ENCODE assay signal across 11 cellular contexts in the genomic region with DNA sequence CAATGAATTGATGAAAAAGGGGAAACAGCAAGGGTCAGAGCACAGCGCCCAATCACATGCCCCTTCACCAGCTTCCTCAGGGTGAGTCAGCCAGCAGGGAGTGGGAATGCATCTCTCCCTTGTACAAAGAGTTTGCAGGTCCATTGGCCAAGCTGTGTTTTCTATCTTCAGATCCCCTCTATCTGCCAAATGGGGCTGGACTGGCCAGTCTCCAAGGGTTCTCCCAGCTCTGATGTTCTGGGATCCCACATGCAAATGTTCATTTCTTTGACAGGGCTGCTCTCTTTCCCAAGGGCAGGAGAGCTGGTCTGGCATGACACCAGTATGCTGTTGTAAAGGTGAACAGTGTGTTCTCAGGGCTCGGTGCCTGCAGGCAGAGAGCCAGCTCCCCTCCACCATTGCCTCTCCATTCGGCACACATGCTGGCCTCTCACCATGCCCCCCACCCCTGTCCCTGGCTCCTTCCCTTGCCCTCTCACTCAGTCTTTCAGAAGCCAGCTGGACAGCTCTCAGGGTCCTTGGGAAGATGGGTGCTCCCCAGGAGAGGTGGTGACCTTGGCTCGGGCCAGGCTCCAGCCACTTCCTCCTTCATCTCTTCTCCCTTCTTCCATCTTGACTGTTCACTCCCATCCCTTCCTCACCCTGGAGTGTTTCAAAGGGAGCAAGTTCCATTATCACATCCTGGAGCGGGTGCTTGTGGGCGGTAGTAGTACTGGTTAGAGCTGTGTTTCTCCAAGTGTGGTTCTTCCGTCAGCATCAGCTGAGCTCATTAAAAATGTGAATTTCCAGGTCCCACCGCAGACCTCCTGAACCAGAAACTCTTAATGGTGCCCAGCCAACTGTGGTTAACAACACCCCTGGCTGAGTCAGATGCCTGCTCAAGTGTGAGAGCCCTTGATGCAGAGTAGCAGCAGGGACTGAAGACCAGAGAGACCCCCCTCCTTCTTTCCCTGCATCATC. TPM values are rescaled to one million over a fixed set of nuclear protein-coding genes. Genes with fewer than 3 reads are reported as not detected.
A peak's percentile ranks its signal among the peaks of the same experiment; 100 is the strongest.
DNase-seq lines count a peak whose midpoint lies in the region; ATAC-seq and TF ChIP-seq lines count a peak whose summit lies in the region.
"Had no signal": no experiment of that assay in that cellular context is flagged by ENCODE, and none has a peak within 500 bp of the region (broad histone marks: within the 10 kb centered on the region; RNA-seq: fewer than 3 reads in every experiment).

No MANE protein-coding gene starts in this region.

- H3K4me3 Mint-ChIP-seq in MCF 10A (ENCODE audit: unreplicated experiment) (no peak overlapping the region), memory B cell (no peak overlapping the region)

- H3K36me3 Mint-ChIP-seq in MCF 10A (ENCODE audit: insufficient read depth, unreplicated experiment) (no peaks in the 10 kb centered on the region), memory B cell (no peaks in the 10 kb centered on the region)

- 55 to 71% methylated on average over 8 of the region's 8 CpGs for WGBS in aorta, 2 donors

- CTCF ChIA-PET in MCF 10A (lab: Yijun Ruan, JAX): interaction anchor here (1.0 to 2.1 kb wide), 3 partner anchors 20 to 73 kb away, joined by 3 to 8 read pairs (median 8); no protein-coding TSS in a partner anchor

- H3K36me3 ChIP-seq in aorta (ENCODE audit: control insufficient read depth in 1 of 2, insufficient read depth in 2 of 2, low read length in 1 of 2): no peaks in the 10 kb centered on the region

- H3K27me3 ChIP-seq in aorta (ENCODE audit: control insufficient read depth in 1 of 2, insufficient read depth in 2 of 2, low read length in 1 of 2): no peaks in the 10 kb centered on the region

- peaks cover 34% of the 10 kb centered on the region for H3K4me1 Mint-ChIP-seq in MCF 10A (ENCODE audit: insufficient read depth, unreplicated experiment)
- H3K4me1 Mint-ChIP-seq in memory B cell: peaks cover 21% of the 10 kb centered on the region

- POLR2A ChIA-PET in MCF 10A (lab: Yijun Ruan, JAX): interaction anchor here (0.7 to 1.2 kb wide), 7 partner anchors 23 to 66 kb away, joined by 3 to 5 read pairs (median 3); a partner anchor contains a TSS

- H3K27ac Mint-ChIP-seq in MCF 10A (ENCODE audit: low read depth, unreplicated experiment): peak overlapping the region; percentile 37
- H3K27ac Mint-ChIP-seq in memory B cell: no peak overlapping the region

- H3K4me3 ChIP-seq in aorta (ENCODE audit: low read length in 2 of 2): no peak overlapping the region

- intact Hi-C loops in MCF 10A (cut with micrococcal nuclease) (no loop called here), aorta (cut with DNase I) (no loop called here)

- H3K9me3 ChIP-seq in aorta (ENCODE audit: control insufficient read depth, low read length): no peaks in the 10 kb centered on the region

- TF ChIP-seq CTCF in MCF 10A (IDR thresholded peaks at IDR 0.05; ENCODE audit: unreplicated experiment): no peak

- no TSS peak for BruUV-seq in MCF 10A (replicated peaks; lab: Mats Ljungman, UMichigan)

- peak; percentile 78 for ATAC-seq in memory B cell (ENCODE audit: low read depth)
- peak; percentile 58 for ATAC-seq in aorta (ENCODE audit: low FRiP score)

- H3K9me3 Mint-ChIP-seq in MCF 10A (ENCODE audit: unreplicated experiment): peaks cover 6% of the 10 kb centered on the region
- no peaks in the 10 kb centered on the region for H3K9me3 Mint-ChIP-seq in memory B cell

- H3K4me1 ChIP-seq in aorta (ENCODE audit: control insufficient read depth in 1 of 2, insufficient read depth in 2 of 2, low read length in 2 of 2): no peaks in the 10 kb centered on the region

- peak; percentile 9 for DNase-seq in NCI-H2029 (lab: John Stamatoyannopoulos, UW)
- no peak for DNase-seq in NCI-H2029 treated with DMSO at 0.1 percent for 48 hours (lab: John Stamatoyannopoulos, UW)
- DNase-seq in MCF 10A (ENCODE audit: unreplicated experiment): peak; percentile 78
- no peak for DNase-seq in memory B cell (ENCODE audit: low spot score in 2 of 2)
- DNase-seq in aorta: peak; percentile 62 to 67
- no peak for DNase-seq in hepatic stellate cell (ENCODE audit: low spot score)
- no peak for DNase-seq in central memory CD4-positive, alpha-beta T cell
- no peak for DNase-seq in DMS153 (lab: John Stamatoyannopoulos, UW)
- DNase-seq: T-helper 1 cell had no signal

- H3K27me3 Mint-ChIP-seq in MCF 10A (ENCODE audit: insufficient read depth, unreplicated experiment) (no peaks in the 10 kb centered on the region), memory B cell (peaks cover 24% of the 10 kb centered on the region)

- no peak overlapping the region for H3K27ac ChIP-seq in aorta (ENCODE audit: low read depth in 1 of 2, low read length in 2 of 2)

RNA-seq across cellular contexts. Expression of a gene that starts 24.7 kb away (rescaled TPM):
- total RNA-seq in MCF 10A (2022) (not detected in 2 replicates), aorta (under 1 TPM; 0.19 to 0.33 TPM)
- under 1 TPM in 1 of 2 donors, not detected in 1; 0.72 TPM for polyA plus RNA-seq in aorta
- total RNA-seq: A172 had no signal
- polyA plus RNA-seq: keratinocyte had no signal

RNA-seq across cellular contexts. Expression of a gene that starts 57.9 kb away (rescaled TPM):
- 9.2 and 13.6 TPM in 2 replicates for total RNA-seq in MCF 10A (2022)
- total RNA-seq in aorta: 1 to 10 TPM; 3.6 to 7.0 TPM
- polyA plus RNA-seq in aorta: 1 to 10 TPM; 2.9 to 3.1 TPM

Comparison
In these comparisons a context has a peak if more than half of its experiments do, and no peak if none do; other contexts are left out.
1. DNase-seq: peak in NCI-H2029 (single experiment), MCF 10A (single experiment) and aorta (2 of 2); none in NCI-H2029 treated with DMSO at 0.1 percent for 48 hours (single experiment), memory B cell (0 of 2), hepatic stellate cell (single experiment), central memory CD4-positive, alpha-beta T cell (single experiment) and DMS153 (single experiment).